ENCODE assay signal across 1 cellular context in genomic region chr7:2555121-2556052, GRCh38.
A peak's percentile ranks its signal among the peaks of the same experiment; 100 is the strongest.
TF ChIP-seq lines count a peak whose summit lies in the region.

BRAT1 (minus strand) TSS chr7:2555524; CDS start chr7:2554431, 1,093 bp downstream.

TF ChIP-seq in K562, 482 proteins besides CTCF, POLR2A, EP300 and RAD21 (continued from another document and continues in another):
- TF ChIP-seq BCLAF1 (IDR thresholded peaks at IDR 0.05; ENCODE audit: borderline replicate concordance in 1 of 2, control insufficient read depth in 1 of 2, low read depth in 2 of 2, low read length in 1 of 2) (peak in 1 of 2 experiments; percentile 95; a peak in 2 of 4 replicates), E2F3 (CRISPR knock-in tag; IDR thresholded peaks at IDR 0.05) (0 out of 2 replicates have a peak, but pooled peaks have one; percentile 10), E2F6 (IDR thresholded peaks at IDR 0.05; ENCODE audit: borderline replicate concordance in 1 of 2, extremely low read depth in 1 of 2, insufficient read depth in 1 of 2, insufficient read length in 1 of 2, low read depth in 1 of 2, low read length in 1 of 2, poor library complexity in 1 of 2, severe bottlenecking in 1 of 2) (peak; percentile 26 to 72), ZFX (CRISPR knock-in tag; IDR thresholded peaks at IDR 0.05) (peak; percentile 94), MTA3 (IDR thresholded peaks at IDR 0.05; ENCODE audit: borderline replicate concordance) (0 out of 2 replicates have a peak, but pooled peaks have one; percentile 48), HMGN3 (IDR thresholded peaks at IDR 0.05; ENCODE audit: borderline replicate concordance, extremely low read depth, insufficient read length, low read depth, low read length) (peak; percentile 57), SIX5 (IDR thresholded peaks at IDR 0.05; ENCODE audit: borderline replicate concordance in 1 of 2, insufficient read depth in 1 of 2, low read depth in 1 of 2, low read length in 2 of 2) (no peak), OTX1 (CRISPR knock-in tag; IDR thresholded peaks at IDR 0.05) (peak; percentile 28; the same call in 1 of the 2 replicates), ATF1 (CRISPR knock-in tag; IDR thresholded peaks at IDR 0.05) (no peak), ATF1 (tag; IDR thresholded peaks at IDR 0.05) (no peak; the same call in 1 of the 2 replicates), MBD2 (IDR thresholded peaks at IDR 0.05; ENCODE audit: borderline replicate concordance, low read depth) (peak; percentile 96), SMAD2 (IDR thresholded peaks at IDR 0.05; ENCODE audit: low read depth, low read length) (no peak), ZNF175 (CRISPR knock-in tag; IDR thresholded peaks at IDR 0.05; ENCODE audit: low read depth) (no peak), ETV1 (tag; conservative IDR thresholded peaks at IDR 0.05; ENCODE audit: low read depth) (peak; percentile 94), ZNF347 (CRISPR knock-in tag; IDR thresholded peaks at IDR 0.05; ENCODE audit: low read depth) (no peak), PHF21A (IDR thresholded peaks at IDR 0.05; ENCODE audit: borderline replicate concordance, low read depth) (no peak), PTTG1 (tag; IDR thresholded peaks at IDR 0.05; ENCODE audit: low read depth) (no peak), UBTF (IDR thresholded peaks at IDR 0.05; ENCODE audit: borderline replicate concordance in 1 of 2, low read depth in 2 of 2, low read length in 2 of 2) (peak; percentile 5 to 81; a peak in 1 of 4 replicates), POLR3A (IDR thresholded peaks at IDR 0.05; ENCODE audit: borderline replicate concordance, extremely low read depth, insufficient read depth, insufficient read length) (no peak), U2AF1 (optimal IDR thresholded peaks at IDR 0.05; ENCODE audit: low read depth, low read length) (no peak), ARHGAP35 (IDR thresholded peaks at IDR 0.05; ENCODE audit: partially characterized antibody) (no peak), ERF (CRISPR knock-in tag; IDR thresholded peaks at IDR 0.05) (0 out of 2 replicates have a peak, but pooled peaks have one; percentile 25), MAZ (CRISPR knock-in tag; conservative IDR thresholded peaks at IDR 0.05 in 1 of 2, IDR thresholded peaks at IDR 0.05 in 1 of 2) (peak; percentile 77 to 86), ZNF699 (CRISPR knock-in tag; IDR thresholded peaks at IDR 0.05; ENCODE audit: insufficient replicate concordance) (no peak), RHOXF2B (CRISPR knock-in tag; conservative IDR thresholded peaks at IDR 0.05) (no peak), SUPT5H (IDR thresholded peaks at IDR 0.05) (peak; percentile 86), FOXK2 (conservative IDR thresholded peaks at IDR 0.05 in 1 of 2, IDR thresholded peaks at IDR 0.05 in 1 of 2; ENCODE audit: low read depth in 2 of 2) (peak in 1 of 2 experiments; percentile 99; a peak in 2 of 4 replicates), ARID1B (IDR thresholded peaks at IDR 0.05) (peak; percentile 22), NEUROD1 (IDR thresholded peaks at IDR 0.05; ENCODE audit: borderline replicate concordance, low read depth, low read length, partially characterized antibody) (no peak), ZNF217 (CRISPR knock-in tag; IDR thresholded peaks at IDR 0.05) (no peak), ZNF740 (CRISPR knock-in tag; IDR thresholded peaks at IDR 0.05) (peak; percentile 18; the same call in 1 of the 2 replicates), ZNF740 (tag; IDR thresholded peaks at IDR 0.05) (no peak), DNMT1 (IDR thresholded peaks at IDR 0.05) (no peak), ETV5 (CRISPR knock-in tag; IDR thresholded peaks at IDR 0.05; ENCODE audit: low read depth) (peak; percentile 75; the same call in 1 of the 2 replicates), CBFA2T2 (conservative IDR thresholded peaks at IDR 0.05) (no peak), SETDB1 (IDR thresholded peaks at IDR 0.05; ENCODE audit: low read length) (no peak), KAT8 (IDR thresholded peaks at IDR 0.05; ENCODE audit: low read depth) (no peak), ELK3 (CRISPR knock-in tag; IDR thresholded peaks at IDR 0.05) (no peak), PCBP1 (IDR thresholded peaks at IDR 0.05; ENCODE audit: low read depth, low read length, poor library complexity, severe bottlenecking) (no peak), ATF6 (CRISPR knock-in tag; IDR thresholded peaks at IDR 0.05) (no peak), TEAD1 (CRISPR knock-in tag; IDR thresholded peaks at IDR 0.05) (peak; percentile 6 to 68; a peak in 1 of 4 replicates), BCL6 (CRISPR knock-in tag; IDR thresholded peaks at IDR 0.05) (no peak), CTBP1 (IDR thresholded peaks at IDR 0.05; ENCODE audit: borderline replicate concordance) (peak; percentile 68)
- TF ChIP-seq, protein P1, sequence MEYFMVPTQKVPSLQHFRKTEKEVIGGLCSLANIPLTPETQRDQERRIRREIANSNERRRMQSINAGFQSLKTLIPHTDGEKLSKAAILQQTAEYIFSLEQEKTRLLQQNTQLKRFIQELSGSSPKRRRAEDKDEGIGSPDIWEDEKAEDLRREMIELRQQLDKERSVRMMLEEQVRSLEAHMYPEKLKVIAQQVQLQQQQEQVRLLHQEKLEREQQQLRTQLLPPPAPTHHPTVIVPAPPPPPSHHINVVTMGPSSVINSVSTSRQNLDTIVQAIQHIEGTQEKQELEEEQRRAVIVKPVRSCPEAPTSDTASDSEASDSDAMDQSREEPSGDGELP (CRISPR knock-in tag; IDR thresholded peaks at IDR 0.05; ENCODE audit: borderline replicate concordance), result peak; percentile 84
- TF ChIP-seq, protein P2, sequence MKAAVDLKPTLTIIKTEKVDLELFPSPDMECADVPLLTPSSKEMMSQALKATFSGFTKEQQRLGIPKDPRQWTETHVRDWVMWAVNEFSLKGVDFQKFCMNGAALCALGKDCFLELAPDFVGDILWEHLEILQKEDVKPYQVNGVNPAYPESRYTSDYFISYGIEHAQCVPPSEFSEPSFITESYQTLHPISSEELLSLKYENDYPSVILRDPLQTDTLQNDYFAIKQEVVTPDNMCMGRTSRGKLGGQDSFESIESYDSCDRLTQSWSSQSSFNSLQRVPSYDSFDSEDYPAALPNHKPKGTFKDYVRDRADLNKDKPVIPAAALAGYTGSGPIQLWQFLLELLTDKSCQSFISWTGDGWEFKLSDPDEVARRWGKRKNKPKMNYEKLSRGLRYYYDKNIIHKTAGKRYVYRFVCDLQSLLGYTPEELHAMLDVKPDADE (conservative IDR thresholded peaks at IDR 0.05; ENCODE audit: control insufficient read depth, low read depth, low read length), result peak; percentile 59; the same call in 1 of the 2 replicates
- TF ChIP-seq, protein P3, sequence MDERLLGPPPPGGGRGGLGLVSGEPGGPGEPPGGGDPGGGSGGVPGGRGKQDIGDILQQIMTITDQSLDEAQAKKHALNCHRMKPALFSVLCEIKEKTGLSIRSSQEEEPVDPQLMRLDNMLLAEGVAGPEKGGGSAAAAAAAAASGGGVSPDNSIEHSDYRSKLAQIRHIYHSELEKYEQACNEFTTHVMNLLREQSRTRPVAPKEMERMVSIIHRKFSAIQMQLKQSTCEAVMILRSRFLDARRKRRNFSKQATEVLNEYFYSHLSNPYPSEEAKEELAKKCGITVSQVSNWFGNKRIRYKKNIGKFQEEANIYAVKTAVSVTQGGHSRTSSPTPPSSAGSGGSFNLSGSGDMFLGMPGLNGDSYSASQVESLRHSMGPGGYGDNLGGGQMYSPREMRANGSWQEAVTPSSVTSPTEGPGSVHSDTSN (CRISPR knock-in tag; IDR thresholded peaks at IDR 0.05; ENCODE audit: low read depth), result no peak
- TF ChIP-seq, protein P3 (tag; conservative IDR thresholded peaks at IDR 0.05; ENCODE audit: low read depth), result no peak
- TF ChIP-seq, protein P4, sequence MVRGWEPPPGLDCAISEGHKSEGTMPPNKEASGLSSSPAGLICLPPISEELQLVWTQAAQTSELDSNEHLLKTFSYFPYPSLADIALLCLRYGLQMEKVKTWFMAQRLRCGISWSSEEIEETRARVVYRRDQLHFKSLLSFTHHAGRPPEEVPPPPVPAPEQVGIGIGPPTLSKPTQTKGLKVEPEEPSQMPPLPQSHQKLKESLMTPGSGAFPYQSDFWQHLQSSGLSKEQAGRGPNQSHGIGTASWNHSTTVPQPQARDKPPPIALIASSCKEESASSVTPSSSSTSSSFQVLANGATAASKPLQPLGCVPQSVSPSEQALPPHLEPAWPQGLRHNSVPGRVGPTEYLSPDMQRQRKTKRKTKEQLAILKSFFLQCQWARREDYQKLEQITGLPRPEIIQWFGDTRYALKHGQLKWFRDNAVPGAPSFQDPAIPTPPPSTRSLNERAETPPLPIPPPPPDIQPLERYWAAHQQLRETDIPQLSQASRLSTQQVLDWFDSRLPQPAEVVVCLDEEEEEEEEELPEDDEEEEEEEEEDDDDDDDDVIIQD (CRISPR knock-in tag; IDR thresholded peaks at IDR 0.05), result no peak
